In the genomic region with DNA sequence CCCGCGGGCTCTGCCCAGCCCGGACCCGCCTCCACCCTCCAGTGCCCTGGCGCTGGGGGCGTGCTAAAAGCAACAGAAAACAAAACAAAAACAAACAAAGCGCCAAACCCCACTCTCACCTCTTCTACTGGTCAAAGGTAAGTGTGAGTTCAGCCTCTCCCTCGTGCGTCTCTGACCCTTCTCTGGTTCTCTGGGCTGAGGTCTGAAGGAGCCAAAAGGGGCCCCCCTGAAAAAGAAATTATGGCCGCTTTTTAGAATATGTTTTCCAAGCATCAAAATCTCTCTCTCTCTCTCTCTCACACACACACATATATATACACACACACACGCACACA, we compare ENCODE assay signal across 9 cellular contexts.
DNase-seq lines count a peak whose midpoint lies in the region; ATAC-seq and TF ChIP-seq lines count a peak whose summit lies in the region.
"Had no signal": no experiment of that assay in that cellular context is flagged by ENCODE, and none has a peak within 500 bp of the region (broad histone marks: within the 10 kb centered on the region; RNA-seq: fewer than 3 reads in every experiment).

No MANE protein-coding gene starts in this region.

- DNase-seq in AG04450 (ENCODE audit: low read depth, low spot score) = no peak
- DNase-seq in choroid plexus epithelial cell (ENCODE audit: low read depth) = no peak
- no peak for DNase-seq in natural killer cell treated with Interleukin-12 subunit alpha and Interleukin-12 subunit beta and Interleukin-15 and Interleukin-18, amount 100 ng/mL, for 72 hours (ENCODE audit: low spot score)
- no peak for DNase-seq in COLO668 (lab: John Stamatoyannopoulos, UW; ENCODE audit: unreplicated experiment)
- DNase-seq in effector CD8-positive, alpha-beta T cell (lab: John Stamatoyannopoulos, UW) = no peak
- DNase-seq in UCSD-AML1 (lab: John Stamatoyannopoulos, UW; ENCODE audit: unreplicated experiment) = no peak
- no peak for DNase-seq in DMS153 (lab: John Stamatoyannopoulos, UW)

- H3K27me3 ChIP-seq in AG04450 (ENCODE audit: control insufficient read depth, insufficient read depth, low read length) = no peaks in the 10 kb centered on the region
- H3K27me3 ChIP-seq in HUES64 (ENCODE audit: insufficient read depth, low read length) = peaks cover 51% of the 10 kb centered on the region

- H3K4me3 ChIP-seq in AG04450 (ENCODE audit: low read depth, low read length) (peak overlapping the region; percentile 51), HUES64 (ENCODE audit: low read length) (peak overlapping the region; percentile 63), choroid plexus epithelial cell (ENCODE audit: low read depth, low read length) (peak overlapping the region; percentile 64)

- H3K9me3 ChIP-seq in AG04450 (ENCODE audit: control insufficient read depth, insufficient read depth, low read length) (no peaks in the 10 kb centered on the region), HUES64 (ENCODE audit: insufficient read depth, low read depth, low read length) (no peaks in the 10 kb centered on the region)
- H3K9me3 ChIP-seq: adrenal gland had no signal

- H3K9me3 Mint-ChIP-seq in natural killer cell treated with Interleukin-12 subunit alpha and Interleukin-12 subunit beta and Interleukin-15 and Interleukin-18, amount 100 ng/mL, for 72 hours = no peaks in the 10 kb centered on the region

- ATAC-seq in natural killer cell treated with Interleukin-12 subunit alpha and Interleukin-12 subunit beta and Interleukin-15 and Interleukin-18, amount 100 ng/mL, for 72 hours = no peak

- H3K4me1 Mint-ChIP-seq in natural killer cell treated with Interleukin-12 subunit alpha and Interleukin-12 subunit beta and Interleukin-15 and Interleukin-18, amount 100 ng/mL, for 72 hours (ENCODE audit: low read depth in 2 of 2) = peaks cover 16 to 18% of the 10 kb centered on the region in 2 donors

- H3K27ac ChIP-seq in AG04450 (ENCODE audit: low read depth, low read length) (no peak overlapping the region), HUES64 (ENCODE audit: low read depth, low read length) (no peak overlapping the region)

- H3K4me3 Mint-ChIP-seq in natural killer cell treated with Interleukin-12 subunit alpha and Interleukin-12 subunit beta and Interleukin-15 and Interleukin-18, amount 100 ng/mL, for 72 hours = peak overlapping the region; percentile 78

- peaks cover 27% of the 10 kb centered on the region for H3K4me1 ChIP-seq in HUES64 (ENCODE audit: insufficient read depth, low read length)

- no peak overlapping the region for H3K9ac ChIP-seq in HUES64 (ENCODE audit: low read depth, low read length)

- H3K36me3 Mint-ChIP-seq in natural killer cell treated with Interleukin-12 subunit alpha and Interleukin-12 subunit beta and Interleukin-15 and Interleukin-18, amount 100 ng/mL, for 72 hours = no peaks in the 10 kb centered on the region

- TF ChIP-seq CTCF in AG04450 (IDR thresholded peaks at IDR 0.05; ENCODE audit: low read depth, low read length) (no peak), choroid plexus epithelial cell (conservative IDR thresholded peaks at IDR 0.05; ENCODE audit: low read depth, low read length) (no peak)

- POLR2A ChIA-PET in AG04450 (lab: Yijun Ruan, JAX) = no interaction called here

- no peak overlapping the region for H3K27ac Mint-ChIP-seq in natural killer cell treated with Interleukin-12 subunit alpha and Interleukin-12 subunit beta and Interleukin-15 and Interleukin-18, amount 100 ng/mL, for 72 hours

- CTCF ChIA-PET in AG04450 (lab: Charles Lee) = interaction anchor here (0.6 to 9.7 kb wide), 17 partner anchors 8 to 1089 kb away, joined by 3 to 124 read pairs (median 4); no protein-coding TSS in a partner anchor

- 12% methylated on average over 11 of the region's 11 CpGs for WGBS in HUES64

- no peaks in the 10 kb centered on the region for H3K36me3 ChIP-seq in HUES64 (ENCODE audit: insufficient read depth, low read length)
- H3K36me3 ChIP-seq: adrenal gland had no signal

- peaks cover 45 to 76% of the 10 kb centered on the region in 2 donors for H3K27me3 Mint-ChIP-seq in natural killer cell treated with Interleukin-12 subunit alpha and Interleukin-12 subunit beta and Interleukin-15 and Interleukin-18, amount 100 ng/mL, for 72 hours
